Comparison of ENCODE assay signal across 18 cellular contexts in the genomic region with DNA sequence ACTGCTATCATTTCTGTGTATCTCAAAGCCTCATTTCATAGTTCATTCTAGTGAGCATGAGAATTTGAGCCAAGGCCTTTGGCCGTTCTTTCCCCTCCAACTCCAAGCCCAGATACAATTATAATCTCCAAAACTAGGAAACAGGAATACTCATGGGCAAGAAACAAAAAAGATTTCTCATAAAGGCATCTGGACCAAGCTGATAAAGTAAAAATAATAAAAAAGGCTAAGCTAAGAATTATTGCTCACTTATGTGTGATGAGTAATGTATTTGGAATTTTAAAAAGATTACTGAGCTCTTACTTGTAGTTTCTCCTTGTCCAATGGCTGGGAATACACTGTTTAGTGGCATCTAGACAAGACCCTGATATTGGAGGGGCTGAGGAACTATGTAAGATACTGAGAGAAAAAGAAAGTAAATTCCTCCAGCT.
DNase-seq lines count a peak whose midpoint lies in the region; ATAC-seq and TF ChIP-seq lines count a peak whose summit lies in the region.
"Had no signal": no experiment of that assay in that cellular context is flagged by ENCODE, and none has a peak within 500 bp of the region (broad histone marks: within the 10 kb centered on the region; RNA-seq: fewer than 3 reads in every experiment).

No MANE protein-coding gene starts in this region.

- H3K27me3 ChIP-seq in RWPE2 (ENCODE audit: insufficient read depth, poor library complexity, severe bottlenecking) (no peaks in the 10 kb centered on the region), heart left ventricle (no peaks in the 10 kb centered on the region)
- H3K27me3 ChIP-seq: cardiac muscle cell had no signal

- H3K36me3 ChIP-seq in RWPE2 (ENCODE audit: low read depth): no peaks in the 10 kb centered on the region
- no peaks in the 10 kb centered on the region for H3K36me3 ChIP-seq in heart left ventricle
- H3K36me3 ChIP-seq: cardiac muscle cell had no signal

- H3K9me3 ChIP-seq in RWPE2 (ENCODE audit: severe bottlenecking): no peaks in the 10 kb centered on the region
- no peaks in the 10 kb centered on the region for H3K9me3 ChIP-seq in heart left ventricle

- H3K4me3 ChIP-seq in RWPE2 (ENCODE audit: severe bottlenecking) (no peak overlapping the region), heart left ventricle (no peak overlapping the region)
- H3K4me3 ChIP-seq: cardiac muscle cell had no signal

- TF ChIP-seq CTCF in RWPE2 (IDR thresholded peaks at IDR 0.05; ENCODE audit: poor library complexity, severe bottlenecking): no peak
- TF ChIP-seq CTCF in heart left ventricle (IDR thresholded peaks at IDR 0.05): no peak

- intact Hi-C loops in heart left ventricle (cut with DNase I): no loop called here

- no peak for TF ChIP-seq POLR2A in heart left ventricle (IDR thresholded peaks at IDR 0.05)

- H3K27ac ChIP-seq in RWPE2 (ENCODE audit: poor library complexity, severe bottlenecking): no peak overlapping the region
- no peak overlapping the region for H3K27ac ChIP-seq in heart left ventricle
- H3K27ac ChIP-seq: cardiac muscle cell had no signal

- peak; percentile 2 for DNase-seq in HPDE6-E6E7 (ENCODE audit: extremely low spot score)
- DNase-seq in RWPE2 (ENCODE audit: low spot score): no peak
- DNase-seq in heart left ventricle: no peak
- DNase-seq in non-pigmented ciliary epithelial cell (ENCODE audit: low read depth): peak; percentile 71
- no peak for DNase-seq in stimulated activated CD4-positive, alpha-beta T cell treated with anti-CD3 and anti-CD28 coated beads, Interleukin-4, amount 100 ng/mL, for 4 hours
- DNase-seq in NCI-H1048 (lab: John Stamatoyannopoulos, UW): no peak
- DNase-seq in NCI-H526 treated with DMSO at 0.1 percent for 48 hours (lab: John Stamatoyannopoulos, UW): no peak
- DNase-seq: activated CD4-positive, CD25-positive, alpha-beta regulatory T cell; activated naive CD8-positive, alpha-beta T cell treated with anti-CD3 and anti-CD28 coated beads for 36 hours; activated T-cell treated with anti-CD3 and anti-CD28 coated beads, Interleukin-2, amount 50 U/mL, for 72 hours; DND-41; effector memory CD4-positive, alpha-beta T cell; NCI-H2029; NCI-H446; stimulated activated CD4-positive, alpha-beta T cell treated with anti-CD3 and anti-CD28 coated beads, Interleukin-2, amount 100 ng/mL, for 48 hours; substantia nigra had no signal

- H3K4me1 ChIP-seq in RWPE2 (ENCODE audit: insufficient read depth, poor library complexity, severe bottlenecking) (no peaks in the 10 kb centered on the region), heart left ventricle (no peaks in the 10 kb centered on the region)

- ATAC-seq in RWPE2 (ENCODE audit: low read depth) (peak; percentile 41; the same call in 1 of the 3 replicates), heart left ventricle (peak in 3 of 4 donors; percentile 29 to 69 (median 62)), HG03280 (IDR thresholded peaks at IDR 0.05; ENCODE audit: unreplicated experiment) (no peak)
- ATAC-seq: activated T-cell treated with anti-CD3 and anti-CD28 coated beads, Interleukin-2, amount 50 U/mL, for 72 hours had no signal

- WGBS in heart left ventricle, 4 donors: 0 to 39% (median 18%) methylated on average over 1 of the region's 1 CpG

Comparison
In these comparisons a context has a peak if more than half of its experiments do, and no peak if none do; other contexts are left out.
1. DNase-seq: peak in HPDE6-E6E7 (single experiment) and non-pigmented ciliary epithelial cell (single experiment); none in RWPE2 (single experiment), heart left ventricle (0 of 5), stimulated activated CD4-positive, alpha-beta T cell treated with anti-CD3 and anti-CD28 coated beads, Interleukin-4, amount 100 ng/mL, for 4 hours (0 of 2), NCI-H1048 (single experiment) and NCI-H526 treated with DMSO at 0.1 percent for 48 hours (single experiment).